In the genomic region with DNA sequence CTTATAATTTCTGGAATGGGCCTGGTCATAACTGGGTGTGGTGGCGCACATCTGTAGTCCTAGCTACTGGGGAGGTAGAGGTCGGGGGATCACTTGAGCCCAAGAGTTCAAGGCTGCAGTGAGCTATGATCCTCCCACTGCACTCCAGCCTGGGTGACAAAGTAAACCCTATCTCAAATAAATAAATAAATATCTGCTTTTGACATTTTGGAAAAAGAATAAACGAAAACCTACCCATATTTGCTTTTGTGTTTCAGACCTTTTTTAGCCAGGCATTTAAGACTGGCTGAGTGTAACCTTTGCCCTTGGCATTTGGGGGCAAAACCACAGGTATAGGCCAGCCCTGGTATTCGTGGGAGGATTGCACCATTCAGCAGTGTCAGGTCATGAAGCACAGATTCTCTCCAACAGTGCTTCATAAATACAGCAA, we compare ENCODE assay signal across 30 cellular contexts.
"Had no signal": no experiment of that assay in that cellular context is flagged by ENCODE, and none has a peak within 500 bp of the region (broad histone marks: within the 10 kb centered on the region; RNA-seq: fewer than 3 reads in every experiment).

No MANE protein-coding gene starts in this region.

- H3K27ac ChIP-seq: body of pancreas, esophagus muscularis mucosa, foreskin keratinocyte, gastrocnemius medialis, WERI-Rb-1 had no signal

- H3K4me1 ChIP-seq: foreskin keratinocyte had no signal

- H3K36me3 ChIP-seq: esophagus muscularis mucosa, gastrocnemius medialis, WERI-Rb-1 had no signal

- ATAC-seq: activated CD4-positive, alpha-beta T cell treated with anti-CD3 and anti-CD28 coated beads for 36 hours; activated CD8-positive, alpha-beta memory T cell treated with anti-CD3 and anti-CD28 coated beads, Interleukin-2, amount 10 ng/mL, durations not matched to agents 7 days and 5 days; activated CD8-positive, alpha-beta T cell treated with anti-CD3 and anti-CD28 coated beads, Interleukin-2, amount 10 ng/mL, durations not matched to agents 7 days and 5 days; body of pancreas; effector memory CD8-positive, alpha-beta T cell; foreskin keratinocyte; gastrocnemius medialis; T-helper 17 cell had no signal

- DNase-seq: activated B cell treated with CpG ODN at 0.5 μM for 24 hours; activated CD4-positive, alpha-beta memory T cell treated with anti-CD3 and anti-CD28 coated beads for 36 hours; activated CD4-positive, alpha-beta T cell treated with anti-CD3 and anti-CD28 coated beads for 36 hours; activated CD4-positive, alpha-beta T cell treated with anti-CD3 and anti-CD28 coated beads, Interleukin-2, amount 10 ng/mL, durations not matched to agents 24 days and 14 days; activated CD4-positive, CD25-positive, alpha-beta regulatory T cell treated with anti-CD3 and anti-CD28 coated beads, Interleukin-2, amount 50 U/mL, for 72 hours; activated CD8-positive, alpha-beta memory T cell treated with anti-CD3 and anti-CD28 coated beads, Interleukin-2, amount 10 ng/mL, durations not matched to agents 7 days and 5 days; activated CD8-positive, alpha-beta memory T cell treated with anti-CD3 and anti-CD28 coated beads, Interleukin-2, amount 50 U/mL, for 4 hours; activated CD8-positive, alpha-beta T cell treated with anti-CD3 and anti-CD28 coated beads, Interleukin-2, amount 10 ng/mL, durations not matched to agents 7 days and 5 days; activated effector memory CD4-positive, alpha-beta T cell treated with anti-CD3 and anti-CD28 coated beads, Interleukin-2, amount 50 U/mL, for 16 hours; activated naive CD4-positive, alpha-beta T cell treated with anti-CD3 and anti-CD28 coated beads for 36 hours; activated naive CD8-positive, alpha-beta T cell treated with anti-CD3 and anti-CD28 coated beads, Interleukin-2, amount 10 ng/mL, durations not matched to agents 7 days and 5 days; activated T-cell treated with anti-CD3 and anti-CD28 coated beads, Interleukin-2, amount 50 U/mL, for 1 hour; activated T-cell treated with anti-CD3 and anti-CD28 coated beads, Interleukin-2, amount 50 U/mL, for 48 hours; amygdala; aorta; body of pancreas; caudate nucleus; cortex of kidney; dermis blood vessel endothelial cell; effector CD4-positive, alpha-beta T cell; effector memory CD8-positive, alpha-beta T cell; erythroblast; foreskin keratinocyte; gastrocnemius medialis; glutamatergic neuron; T-helper 1 cell; T-helper 17 cell; T1000; WERI-Rb-1 had no signal

- H3K4me3 ChIP-seq: body of pancreas, esophagus muscularis mucosa, gastrocnemius medialis had no signal

- H3K27me3 ChIP-seq: body of pancreas, esophagus muscularis mucosa, foreskin keratinocyte, gastrocnemius medialis had no signal
